1 cellular context compared by ENCODE assay signal in genomic region chr22:34055525-34056200, GRCh38.
TF ChIP-seq lines count a peak whose summit lies in the region.

No MANE protein-coding gene starts in this region.

TF ChIP-seq in HepG2, 621 proteins besides CTCF, POLR2A, EP300 and RAD21 (continued from another document and continues in another):
- no peak for TF ChIP-seq KIAA2018 (CRISPR knock-in tag; IDR thresholded peaks at IDR 0.05; ENCODE audit: borderline replicate concordance)
- no peak for TF ChIP-seq BORCS8-MEF2B (CRISPR knock-in tag; IDR thresholded peaks at IDR 0.05)
- no peak for TF ChIP-seq PAF1 (CRISPR knock-in tag; IDR thresholded peaks at IDR 0.05)
- no peak for TF ChIP-seq DR1 (CRISPR knock-in tag; IDR thresholded peaks at IDR 0.05)
- TF ChIP-seq ZNF383 (CRISPR knock-in tag; IDR thresholded peaks at IDR 0.05; ENCODE audit: borderline replicate concordance) = no peak
- no peak for TF ChIP-seq ZSCAN29 (CRISPR knock-in tag; conservative IDR thresholded peaks at IDR 0.05)
- no peak for TF ChIP-seq ZZZ3 (CRISPR knock-in tag; IDR thresholded peaks at IDR 0.05; ENCODE audit: borderline replicate concordance)
- no peak for TF ChIP-seq ZNF101 (CRISPR knock-in tag; IDR thresholded peaks at IDR 0.05; ENCODE audit: borderline replicate concordance, low read depth)
- TF ChIP-seq RXRA (CRISPR knock-in tag; IDR thresholded peaks at IDR 0.05) = no peak
- peak; percentile 83 for TF ChIP-seq CEBPB (IDR thresholded peaks at IDR 0.05; ENCODE audit: borderline replicate concordance, low read depth, low read length)
- peak; percentile 62 for TF ChIP-seq STAG1 (CRISPR knock-in tag; IDR thresholded peaks at IDR 0.05)
- TF ChIP-seq GATAD2A (CRISPR knock-in tag; IDR thresholded peaks at IDR 0.05) = no peak
- no peak for TF ChIP-seq HOMEZ (CRISPR knock-in tag; IDR thresholded peaks at IDR 0.05; ENCODE audit: low read depth)
- no peak for TF ChIP-seq NONO (IDR thresholded peaks at IDR 0.05)
- TF ChIP-seq NONO (CRISPR knock-in tag; conservative IDR thresholded peaks at IDR 0.05) = no peak
- no peak for TF ChIP-seq ZNF556 (CRISPR knock-in tag; IDR thresholded peaks at IDR 0.05; ENCODE audit: borderline replicate concordance)
- no peak for TF ChIP-seq NRL (CRISPR knock-in tag; IDR thresholded peaks at IDR 0.05; ENCODE audit: borderline replicate concordance)
- no peak for TF ChIP-seq KLF9 (CRISPR knock-in tag; IDR thresholded peaks at IDR 0.05; ENCODE audit: low read depth)
- TF ChIP-seq SOX6 (IDR thresholded peaks at IDR 0.05) = no peak
- TF ChIP-seq SOX6 (CRISPR knock-in tag; IDR thresholded peaks at IDR 0.05) = no peak
- no peak for TF ChIP-seq RFX3 (CRISPR knock-in tag; IDR thresholded peaks at IDR 0.05)
- TF ChIP-seq NFYC (CRISPR knock-in tag; IDR thresholded peaks at IDR 0.05) = peak; percentile 67
- TF ChIP-seq, protein P1, sequence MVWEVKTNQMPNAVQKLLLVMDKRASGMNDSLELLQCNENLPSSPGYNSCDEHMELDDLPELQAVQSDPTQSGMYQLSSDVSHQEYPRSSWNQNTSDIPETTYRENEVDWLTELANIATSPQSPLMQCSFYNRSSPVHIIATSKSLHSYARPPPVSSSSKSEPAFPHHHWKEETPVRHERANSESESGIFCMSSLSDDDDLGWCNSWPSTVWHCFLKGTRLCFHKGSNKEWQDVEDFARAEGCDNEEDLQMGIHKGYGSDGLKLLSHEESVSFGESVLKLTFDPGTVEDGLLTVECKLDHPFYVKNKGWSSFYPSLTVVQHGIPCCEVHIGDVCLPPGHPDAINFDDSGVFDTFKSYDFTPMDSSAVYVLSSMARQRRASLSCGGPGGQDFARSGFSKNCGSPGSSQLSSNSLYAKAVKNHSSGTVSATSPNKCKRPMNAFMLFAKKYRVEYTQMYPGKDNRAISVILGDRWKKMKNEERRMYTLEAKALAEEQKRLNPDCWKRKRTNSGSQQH (CRISPR knock-in tag; IDR thresholded peaks at IDR 0.05; ENCODE audit: low read depth) = no peak
- TF ChIP-seq USF2 (IDR thresholded peaks at IDR 0.05; ENCODE audit: low read depth, low read length) = no peak
- peak; percentile 44; the same call in 1 of the 2 replicates for TF ChIP-seq USF2 (CRISPR knock-in tag; IDR thresholded peaks at IDR 0.05; ENCODE audit: borderline replicate concordance)
- no peak for TF ChIP-seq ESRRA (CRISPR knock-in tag; IDR thresholded peaks at IDR 0.05; ENCODE audit: low read depth)
- no peak for TF ChIP-seq ZBTB7B (CRISPR knock-in tag; IDR thresholded peaks at IDR 0.05)
- TF ChIP-seq, protein P2, sequence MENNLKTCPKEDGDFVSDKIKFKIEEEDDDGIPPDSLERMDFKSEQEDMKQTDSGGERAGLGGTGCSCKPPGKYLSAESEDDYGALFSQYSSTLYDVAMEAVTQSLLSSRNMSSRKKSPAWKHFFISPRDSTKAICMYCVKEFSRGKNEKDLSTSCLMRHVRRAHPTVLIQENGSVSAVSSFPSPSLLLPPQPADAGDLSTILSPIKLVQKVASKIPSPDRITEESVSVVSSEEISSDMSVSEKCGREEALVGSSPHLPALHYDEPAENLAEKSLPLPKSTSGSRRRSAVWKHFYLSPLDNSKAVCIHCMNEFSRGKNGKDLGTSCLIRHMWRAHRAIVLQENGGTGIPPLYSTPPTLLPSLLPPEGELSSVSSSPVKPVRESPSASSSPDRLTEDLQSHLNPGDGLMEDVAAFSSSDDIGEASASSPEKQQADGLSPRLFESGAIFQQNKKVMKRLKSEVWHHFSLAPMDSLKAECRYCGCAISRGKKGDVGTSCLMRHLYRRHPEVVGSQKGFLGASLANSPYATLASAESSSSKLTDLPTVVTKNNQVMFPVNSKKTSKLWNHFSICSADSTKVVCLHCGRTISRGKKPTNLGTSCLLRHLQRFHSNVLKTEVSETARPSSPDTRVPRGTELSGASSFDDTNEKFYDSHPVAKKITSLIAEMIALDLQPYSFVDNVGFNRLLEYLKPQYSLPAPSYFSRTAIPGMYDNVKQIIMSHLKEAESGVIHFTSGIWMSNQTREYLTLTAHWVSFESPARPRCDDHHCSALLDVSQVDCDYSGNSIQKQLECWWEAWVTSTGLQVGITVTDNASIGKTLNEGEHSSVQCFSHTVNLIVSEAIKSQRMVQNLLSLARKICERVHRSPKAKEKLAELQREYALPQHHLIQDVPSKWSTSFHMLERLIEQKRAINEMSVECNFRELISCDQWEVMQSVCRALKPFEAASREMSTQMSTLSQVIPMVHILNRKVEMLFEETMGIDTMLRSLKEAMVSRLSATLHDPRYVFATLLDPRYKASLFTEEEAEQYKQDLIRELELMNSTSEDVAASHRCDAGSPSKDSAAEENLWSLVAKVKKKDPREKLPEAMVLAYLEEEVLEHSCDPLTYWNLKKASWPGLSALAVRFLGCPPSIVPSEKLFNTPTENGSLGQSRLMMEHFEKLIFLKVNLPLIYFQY (CRISPR knock-in tag; IDR thresholded peaks at IDR 0.05; ENCODE audit: borderline replicate concordance) = no peak
- TF ChIP-seq MTA3 (CRISPR knock-in tag; IDR thresholded peaks at IDR 0.05) = no peak
- no peak for TF ChIP-seq LRRFIP1 (CRISPR knock-in tag; conservative IDR thresholded peaks at IDR 0.05)
- TF ChIP-seq ZMYM4 (CRISPR knock-in tag; IDR thresholded peaks at IDR 0.05) = 0 out of 2 replicates have a peak, but pooled peaks have one; percentile 30
- no peak for TF ChIP-seq HCFC1 (IDR thresholded peaks at IDR 0.05; ENCODE audit: low read depth, low read length)
- TF ChIP-seq SIN3A (IDR thresholded peaks at IDR 0.05; ENCODE audit: borderline replicate concordance, low read depth, low read length) = no peak
- TF ChIP-seq U2AF1 (optimal IDR thresholded peaks at IDR 0.05; ENCODE audit: low read depth, low read length) = no peak
- TF ChIP-seq NR0B2 (CRISPR knock-in tag; IDR thresholded peaks at IDR 0.05) = no peak
- no peak for TF ChIP-seq TFE3 (CRISPR knock-in tag; IDR thresholded peaks at IDR 0.05)
- TF ChIP-seq PHF21A (CRISPR knock-in tag; IDR thresholded peaks at IDR 0.05) = no peak
- no peak for TF ChIP-seq ZNF788 (CRISPR knock-in tag; IDR thresholded peaks at IDR 0.05; ENCODE audit: borderline replicate concordance)
- TF ChIP-seq CEBPG (CRISPR knock-in tag; IDR thresholded peaks at IDR 0.05) = peak; percentile 40; the same call in 1 of the 2 replicates
- TF ChIP-seq MAX (IDR thresholded peaks at IDR 0.05) = no peak
